Comparison of ENCODE assay signal across 2 cellular contexts in genomic region chr14:92754956-92755355, GRCh38.
TF ChIP-seq lines count a peak whose summit lies in the region.

No MANE protein-coding gene starts in this region.

TF ChIP-seq in HCT116, 20 proteins besides CTCF, POLR2A, EP300 and RAD21:
- TF ChIP-seq EZH2phosphoT487 (IDR thresholded peaks at IDR 0.05; ENCODE audit: borderline replicate concordance) (no peak), REST (IDR thresholded peaks at IDR 0.05; ENCODE audit: low read depth) (no peak), SIN3A (IDR thresholded peaks at IDR 0.05; ENCODE audit: low read depth) (no peak)
TF ChIP-seq in HCT116: peak in this region for 0.

TF ChIP-seq in HepG2, 621 proteins besides CTCF, POLR2A, EP300 and RAD21 (continues in another document):
- TF ChIP-seq NCOA2 (CRISPR knock-in tag; IDR thresholded peaks at IDR 0.05) = peak; percentile 37; the same call in 1 of the 2 replicates
- peak; percentile 25; the same call in 1 of the 2 replicates for TF ChIP-seq FOXA3 (CRISPR knock-in tag; IDR thresholded peaks at IDR 0.05)
- TF ChIP-seq ATM (IDR thresholded peaks at IDR 0.05; ENCODE audit: borderline replicate concordance) = no peak
- peak; percentile 36; the same call in 1 of the 2 replicates for TF ChIP-seq ATF7 (IDR thresholded peaks at IDR 0.05)
- no peak for TF ChIP-seq ATF7 (CRISPR knock-in tag; IDR thresholded peaks at IDR 0.05)
- TF ChIP-seq RERE (CRISPR knock-in tag; IDR thresholded peaks at IDR 0.05; ENCODE audit: low read depth) = no peak
- no peak for TF ChIP-seq ZNF615 (CRISPR knock-in tag; IDR thresholded peaks at IDR 0.05; ENCODE audit: borderline replicate concordance)
- TF ChIP-seq TCF12 (IDR thresholded peaks at IDR 0.05) = no peak
- TF ChIP-seq TCF12 (CRISPR knock-in tag; IDR thresholded peaks at IDR 0.05) = no peak
- TF ChIP-seq ZSCAN21 (CRISPR knock-in tag; IDR thresholded peaks at IDR 0.05; ENCODE audit: borderline replicate concordance) = no peak
- no peak for TF ChIP-seq MED8 (CRISPR knock-in tag; IDR thresholded peaks at IDR 0.05; ENCODE audit: insufficient replicate concordance)
- no peak for TF ChIP-seq ATAD3A (CRISPR knock-in tag; IDR thresholded peaks at IDR 0.05)
- no peak for TF ChIP-seq SAFB2 (CRISPR knock-in tag; IDR thresholded peaks at IDR 0.05; ENCODE audit: borderline replicate concordance, low read depth)
- TF ChIP-seq PAXIP1 (CRISPR knock-in tag; conservative IDR thresholded peaks at IDR 0.05) = 0 out of 2 replicates have a peak, but pooled peaks have one; percentile 17
- no peak for TF ChIP-seq NR2F6 (IDR thresholded peaks at IDR 0.05)
- 0 out of 2 replicates have a peak, but pooled peaks have one; percentile 17 for TF ChIP-seq NR2F6 (CRISPR knock-in tag; IDR thresholded peaks at IDR 0.05)
- peak; percentile 98 for TF ChIP-seq BCL6 (CRISPR knock-in tag; IDR thresholded peaks at IDR 0.05)
- peak; percentile 48 for TF ChIP-seq RARA (CRISPR knock-in tag; IDR thresholded peaks at IDR 0.05)
- peak; percentile 56; the same call in 1 of the 2 replicates for TF ChIP-seq HMG20A (CRISPR knock-in tag; IDR thresholded peaks at IDR 0.05; ENCODE audit: borderline replicate concordance)
- peak; percentile 50; the same call in 1 of the 2 replicates for TF ChIP-seq ARID5B (CRISPR knock-in tag; IDR thresholded peaks at IDR 0.05)
- peak; percentile 28; the same call in 1 of the 2 replicates for TF ChIP-seq SAP130 (CRISPR knock-in tag; IDR thresholded peaks at IDR 0.05; ENCODE audit: low read depth)
- TF ChIP-seq PHF21A (CRISPR knock-in tag; IDR thresholded peaks at IDR 0.05) = no peak
- no peak for TF ChIP-seq PRPF4 (IDR thresholded peaks at IDR 0.05; ENCODE audit: low read depth, low read length, poor library complexity, severe bottlenecking)
- TF ChIP-seq PRDM4 (CRISPR knock-in tag; IDR thresholded peaks at IDR 0.05; ENCODE audit: borderline replicate concordance) = no peak
- no peak for TF ChIP-seq ZNF275 (CRISPR knock-in tag; IDR thresholded peaks at IDR 0.05; ENCODE audit: borderline replicate concordance)
- no peak for TF ChIP-seq POLR2AphosphoS2 (IDR thresholded peaks at IDR 0.05; ENCODE audit: low read depth, low read length)
- no peak for TF ChIP-seq ZBTB38 (CRISPR knock-in tag; IDR thresholded peaks at IDR 0.05)
- peak; percentile 28; the same call in 1 of the 2 replicates for TF ChIP-seq ZNF12 (CRISPR knock-in tag; IDR thresholded peaks at IDR 0.05)
- TF ChIP-seq LCORL (IDR thresholded peaks at IDR 0.05) = no peak
- 0 out of 2 replicates have a peak, but pooled peaks have one; percentile 38 for TF ChIP-seq LCORL (CRISPR knock-in tag; IDR thresholded peaks at IDR 0.05)
- no peak for TF ChIP-seq ARID4A (CRISPR knock-in tag; IDR thresholded peaks at IDR 0.05; ENCODE audit: borderline replicate concordance)
- TF ChIP-seq TFAP4 (IDR thresholded peaks at IDR 0.05; ENCODE audit: borderline replicate concordance, low read depth) = peak; percentile 38; the same call in 1 of the 2 replicates
- no peak for TF ChIP-seq SOX13 (IDR thresholded peaks at IDR 0.05)
- peak in 1 of 2 experiments; percentile 53; a peak in 1 of 4 replicates for TF ChIP-seq SOX13 (CRISPR knock-in tag; conservative IDR thresholded peaks at IDR 0.05 in 1 of 2, IDR thresholded peaks at IDR 0.05 in 1 of 2)
- TF ChIP-seq MTA3 (CRISPR knock-in tag; IDR thresholded peaks at IDR 0.05) = no peak
- no peak for TF ChIP-seq ATF7-NPFF (CRISPR knock-in tag; IDR thresholded peaks at IDR 0.05; ENCODE audit: low read depth)
- TF ChIP-seq SOX5 (CRISPR knock-in tag; IDR thresholded peaks at IDR 0.05; ENCODE audit: borderline replicate concordance) = peak; percentile 67; the same call in 1 of the 2 replicates
- TF ChIP-seq CBFB (CRISPR knock-in tag; IDR thresholded peaks at IDR 0.05) = no peak
